ENCODE assay signal across 26 cellular contexts in the genomic region with DNA sequence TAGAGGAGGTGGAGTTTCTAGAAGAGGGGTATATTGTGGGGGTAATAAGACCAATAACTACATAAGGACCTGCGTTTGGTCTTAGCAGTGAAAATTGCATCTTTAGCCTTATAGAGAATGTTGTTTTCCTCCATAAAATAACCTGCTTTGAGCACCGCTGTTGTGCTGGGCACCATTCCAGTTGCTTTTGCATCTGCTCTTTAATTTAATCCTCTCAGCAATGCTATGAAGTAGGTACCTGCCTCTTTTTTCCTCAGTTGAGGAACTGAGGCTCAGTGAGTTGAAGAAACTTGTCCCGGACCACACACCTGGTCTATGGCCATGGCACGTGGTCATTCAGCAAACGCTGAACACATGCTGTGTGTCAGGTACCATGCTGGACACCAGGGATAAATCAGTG.
"Had no signal": no experiment of that assay in that cellular context is flagged by ENCODE, and none has a peak within 500 bp of the region (broad histone marks: within the 10 kb centered on the region; RNA-seq: fewer than 3 reads in every experiment).

No MANE protein-coding gene starts in this region.

- H3K9me3 Mint-ChIP-seq: activated CD4-positive, alpha-beta T cell treated with anti-CD3 and anti-CD28 coated beads, Interleukin-2, amount 10 ng/mL, durations not matched to agents 7 days and 5 days; activated CD8-positive, alpha-beta T cell treated with anti-CD3 and anti-CD28 coated beads for 36 hours; activated naive CD4-positive, alpha-beta T cell treated with anti-CD3 and anti-CD28 coated beads, Interleukin-2, amount 50 U/mL, for 72 hours; activated T-cell treated with anti-CD3 and anti-CD28 coated beads, Interleukin-2, amount 50 U/mL, for 4 hours; endodermal cell; immature natural killer cell; mesothelial cell of epicardium; naive B cell; type B pancreatic cell had no signal

- H3K27me3 Mint-ChIP-seq: activated CD4-positive, alpha-beta T cell treated with anti-CD3 and anti-CD28 coated beads, Interleukin-2, amount 10 ng/mL, durations not matched to agents 7 days and 5 days; activated CD8-positive, alpha-beta T cell treated with anti-CD3 and anti-CD28 coated beads for 36 hours; naive B cell; type B pancreatic cell had no signal

- DNase-seq: activated CD4-positive, alpha-beta T cell treated with anti-CD3 and anti-CD28 coated beads, Interleukin-2, amount 10 ng/mL, durations not matched to agents 7 days and 5 days; activated CD4-positive, CD25-positive, alpha-beta regulatory T cell treated with anti-CD3 and anti-CD28 coated beads, Interleukin-2, amount 50 U/mL, for 72 hours; activated CD8-positive, alpha-beta T cell treated with anti-CD3 and anti-CD28 coated beads for 36 hours; activated naive CD4-positive, alpha-beta T cell; activated T-cell treated with anti-CD3 and anti-CD28 coated beads, Interleukin-2, amount 50 U/mL, for 4 hours; adrenal gland; aorta; body of pancreas; cortex of kidney; endodermal cell; foreskin fibroblast; heart left ventricle; hypothalamus; immature natural killer cell; kidney; naive B cell; pancreas; psoas muscle; stimulated activated naive CD4-positive, alpha-beta T cell; T-helper 2 cell; uterus had no signal

- H3K27me3 ChIP-seq: adrenal gland, body of pancreas, heart left ventricle, pancreas, uterus had no signal

- H3K36me3 Mint-ChIP-seq: activated naive CD4-positive, alpha-beta T cell treated with anti-CD3 and anti-CD28 coated beads, Interleukin-2, amount 50 U/mL, for 72 hours; mesothelial cell of epicardium; naive B cell had no signal

- H3K4me3 Mint-ChIP-seq: activated CD4-positive, alpha-beta T cell treated with anti-CD3 and anti-CD28 coated beads, Interleukin-2, amount 10 ng/mL, durations not matched to agents 7 days and 5 days; activated CD8-positive, alpha-beta T cell treated with anti-CD3 and anti-CD28 coated beads for 36 hours; activated T-cell treated with anti-CD3 and anti-CD28 coated beads, Interleukin-2, amount 50 U/mL, for 4 hours; endodermal cell; immature natural killer cell; mesothelial cell of epicardium; type B pancreatic cell had no signal

- H3K27ac Mint-ChIP-seq: activated CD8-positive, alpha-beta T cell treated with anti-CD3 and anti-CD28 coated beads for 36 hours; activated naive CD4-positive, alpha-beta T cell treated with anti-CD3 and anti-CD28 coated beads, Interleukin-2, amount 50 U/mL, for 72 hours; endodermal cell; immature natural killer cell; mesothelial cell of epicardium; type B pancreatic cell had no signal

- ATAC-seq: activated CD8-positive, alpha-beta T cell treated with anti-CD3 and anti-CD28 coated beads for 36 hours; activated naive CD4-positive, alpha-beta T cell treated with anti-CD3 and anti-CD28 coated beads, Interleukin-2, amount 50 U/mL, for 72 hours; activated T-cell treated with anti-CD3 and anti-CD28 coated beads, Interleukin-2, amount 50 U/mL, for 4 hours; body of pancreas; esophagus mucosa; heart left ventricle; pancreas; psoas muscle had no signal

- H3K27ac ChIP-seq: adrenal gland, body of pancreas, heart left ventricle, pancreas, psoas muscle, thoracic aorta, uterus had no signal

- FAIRE-seq: kidney, pancreas had no signal

- H3K36me3 ChIP-seq: adrenal gland, heart left ventricle, pancreas, thoracic aorta, uterus had no signal

- H3K9me3 ChIP-seq: adrenal gland, body of pancreas, heart left ventricle, pancreas, psoas muscle, thoracic aorta, uterus had no signal

- H3K4me1 ChIP-seq: pancreas, uterus had no signal

- H3K4me3 ChIP-seq: adrenal gland, body of pancreas, heart left ventricle, pancreas, psoas muscle, thoracic aorta, uterus had no signal
